Comparison of ENCODE assay signal across 14 cellular contexts in genomic region chr2:213166109-213166508, GRCh38. TPM values are rescaled to one million over a fixed set of nuclear protein-coding genes. Genes with fewer than 3 reads are reported as not detected.
DNase-seq lines count a peak whose midpoint lies in the region; ATAC-seq, FAIRE-seq and TF ChIP-seq lines count a peak whose summit lies in the region.
"Had no signal": no experiment of that assay in that cellular context is flagged by ENCODE, and none has a peak within 500 bp of the region (broad histone marks: within the 10 kb centered on the region; RNA-seq: fewer than 3 reads in every experiment).

No MANE protein-coding gene starts in this region.

- no peak for TF ChIP-seq CTCF in gastroesophageal sphincter (IDR thresholded peaks at IDR 0.05)

- no peak for TF ChIP-seq POLR2A in GM12892 (IDR thresholded peaks at IDR 0.05; ENCODE audit: low read depth, low read length)
- no peak for TF ChIP-seq POLR2A in gastroesophageal sphincter (IDR thresholded peaks at IDR 0.05)

- in situ Hi-C loops in G401 (cut with HindIII; ENCODE audit: low sequenced_read_pairs), result no loop called here

- no peak overlapping the region for H3K4me3 ChIP-seq in gastroesophageal sphincter
- H3K4me3 ChIP-seq: left lung had no signal

- H3K27me3 ChIP-seq in gastroesophageal sphincter, result no peaks in the 10 kb centered on the region
- H3K27me3 ChIP-seq: left lung had no signal

- H3K9me3 ChIP-seq in gastroesophageal sphincter, result no peaks in the 10 kb centered on the region
- H3K9me3 ChIP-seq: left lung had no signal

- DNase-seq in GM12892 (ENCODE audit: insufficient read length) (no peak), DMS53 (lab: John Stamatoyannopoulos, UW) (no peak), Ammon's horn (ENCODE audit: low spot score) (no peak), G401 (ENCODE audit: low spot score) (no peak)
- DNase-seq: activated gamma-delta T cell, foreskin fibroblast, left lung, NCI-H1436 treated with DMSO at 0.1 percent for 48 hours had no signal

- peak; percentile 99 for ATAC-seq in GM19455 (IDR thresholded peaks at IDR 0.05; ENCODE audit: unreplicated experiment)
- peak; percentile 97 for ATAC-seq in HG02885 (IDR thresholded peaks at IDR 0.05; ENCODE audit: poor library complexity, unreplicated experiment)
- ATAC-seq in HG03571 (IDR thresholded peaks at IDR 0.05; ENCODE audit: unreplicated experiment), result peak; percentile 98
- ATAC-seq in gastroesophageal sphincter, result no peak
- ATAC-seq: left lung, Panc1 had no signal

- peak; percentile 73 for FAIRE-seq in GM12892 (lab: Jason Lieb, UNC)

- no peaks in the 10 kb centered on the region for H3K36me3 ChIP-seq in gastroesophageal sphincter
- H3K36me3 ChIP-seq: left lung had no signal

- peaks cover 0 to 12% (median 0%) of the 10 kb centered on the region in 3 donors for H3K4me1 ChIP-seq in gastroesophageal sphincter
- H3K4me1 ChIP-seq: left lung had no signal

- no peak for TF ChIP-seq EP300 in gastroesophageal sphincter (IDR thresholded peaks at IDR 0.05)

- no peak overlapping the region for H3K27ac ChIP-seq in gastroesophageal sphincter
- H3K27ac ChIP-seq: left lung, VCaP had no signal

RNA-seq across cellular contexts. Expression of gene IKZF2, which starts 14.7 kb away (rescaled TPM):
- polyA plus RNA-seq in GM12892 (2012; ENCODE audit: missing spikeins), result 73.9 TPM
- 10 to 100 TPM in 2 of 4 donors, 1 to 10 TPM in 2; 4.2 to 11.6 (median 9.6) TPM for total RNA-seq in gastroesophageal sphincter
- total RNA-seq in G401 (2014; rRNA removed; shearing (Covaris generic)), result 0.80 TPM in 1 of 2 replicates, not detected in the other
